In the genomic region with DNA sequence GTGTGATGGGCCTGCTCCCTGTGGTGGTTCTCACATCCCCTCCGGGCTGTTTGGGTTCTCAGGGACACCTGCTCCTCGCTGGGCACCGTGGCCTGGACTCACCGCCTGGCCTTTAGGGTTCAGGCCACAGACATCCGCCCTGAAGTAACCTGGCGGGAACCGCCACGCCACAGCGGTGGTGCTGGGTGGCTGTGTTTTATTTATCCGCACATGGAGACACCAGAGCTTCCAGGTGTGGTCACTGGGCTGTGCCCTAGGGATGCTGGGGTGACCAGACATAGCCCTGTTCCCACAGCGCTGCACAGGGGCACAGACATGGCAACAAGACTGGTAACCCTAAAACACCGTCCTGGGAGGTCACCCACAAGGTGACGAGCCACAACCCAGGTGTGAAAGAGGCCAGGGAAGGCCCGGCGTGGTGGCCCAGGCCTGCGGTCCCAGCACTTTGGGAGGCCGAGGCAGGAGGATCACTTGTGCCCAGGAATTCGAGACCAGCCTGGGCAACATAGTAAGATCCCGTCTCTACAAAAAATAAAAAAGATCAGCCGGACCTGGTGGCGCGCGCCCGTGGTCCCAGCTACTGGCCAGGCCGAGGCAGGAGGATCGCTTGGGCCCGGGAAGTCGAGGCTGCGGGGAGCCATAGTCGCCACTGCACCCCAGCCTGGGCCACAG, we compare ENCODE assay signal across 1 cellular context.
TF ChIP-seq lines count a peak whose summit lies in the region.

No MANE protein-coding gene starts in this region.

TF ChIP-seq in GM12878, 131 proteins besides CTCF, POLR2A, EP300 and RAD21:
- peak; percentile 38; the same call in 1 of the 2 replicates for TF ChIP-seq NR2F1 (conservative IDR thresholded peaks at IDR 0.05)
- TF ChIP-seq, protein P1, sequence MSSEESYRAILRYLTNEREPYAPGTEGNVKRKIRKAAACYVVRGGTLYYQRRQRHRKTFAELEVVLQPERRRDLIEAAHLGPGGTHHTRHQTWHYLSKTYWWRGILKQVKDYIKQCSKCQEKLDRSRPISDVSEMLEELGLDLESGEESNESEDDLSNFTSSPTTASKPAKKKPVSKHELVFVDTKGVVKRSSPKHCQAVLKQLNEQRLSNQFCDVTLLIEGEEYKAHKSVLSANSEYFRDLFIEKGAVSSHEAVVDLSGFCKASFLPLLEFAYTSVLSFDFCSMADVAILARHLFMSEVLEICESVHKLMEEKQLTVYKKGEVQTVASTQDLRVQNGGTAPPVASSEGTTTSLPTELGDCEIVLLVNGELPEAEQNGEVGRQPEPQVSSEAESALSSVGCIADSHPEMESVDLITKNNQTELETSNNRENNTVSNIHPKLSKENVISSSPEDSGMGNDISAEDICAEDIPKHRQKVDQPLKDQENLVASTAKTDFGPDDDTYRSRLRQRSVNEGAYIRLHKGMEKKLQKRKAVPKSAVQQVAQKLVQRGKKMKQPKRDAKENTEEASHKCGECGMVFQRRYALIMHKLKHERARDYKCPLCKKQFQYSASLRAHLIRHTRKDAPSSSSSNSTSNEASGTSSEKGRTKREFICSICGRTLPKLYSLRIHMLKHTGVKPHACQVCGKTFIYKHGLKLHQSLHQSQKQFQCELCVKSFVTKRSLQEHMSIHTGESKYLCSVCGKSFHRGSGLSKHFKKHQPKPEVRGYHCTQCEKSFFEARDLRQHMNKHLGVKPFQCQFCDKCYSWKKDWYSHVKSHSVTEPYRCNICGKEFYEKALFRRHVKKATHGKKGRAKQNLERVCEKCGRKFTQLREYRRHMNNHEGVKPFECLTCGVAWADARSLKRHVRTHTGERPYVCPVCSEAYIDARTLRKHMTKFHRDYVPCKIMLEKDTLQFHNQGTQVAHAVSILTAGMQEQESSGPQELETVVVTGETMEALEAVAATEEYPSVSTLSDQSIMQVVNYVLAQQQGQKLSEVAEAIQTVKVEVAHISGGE (CRISPR knock-in tag; IDR thresholded peaks at IDR 0.05), result no peak
- TF ChIP-seq SPI1 (IDR thresholded peaks at IDR 0.05; ENCODE audit: borderline replicate concordance, insufficient read depth, low read depth, low read length), result peak; percentile 8; the same call in 1 of the 2 replicates
- TF ChIP-seq ZBED1 (IDR thresholded peaks at IDR 0.05; ENCODE audit: borderline replicate concordance), result no peak
- TF ChIP-seq TCF12 (IDR thresholded peaks at IDR 0.05; ENCODE audit: low read depth, low read length), result 0 out of 2 replicates have a peak, but pooled peaks have one; percentile 30
- 0 out of 2 replicates have a peak, but pooled peaks have one; percentile 37 for TF ChIP-seq SMARCA5 (IDR thresholded peaks at IDR 0.05)
